ENCODE assay signal across 8 cellular contexts in the genomic region with DNA sequence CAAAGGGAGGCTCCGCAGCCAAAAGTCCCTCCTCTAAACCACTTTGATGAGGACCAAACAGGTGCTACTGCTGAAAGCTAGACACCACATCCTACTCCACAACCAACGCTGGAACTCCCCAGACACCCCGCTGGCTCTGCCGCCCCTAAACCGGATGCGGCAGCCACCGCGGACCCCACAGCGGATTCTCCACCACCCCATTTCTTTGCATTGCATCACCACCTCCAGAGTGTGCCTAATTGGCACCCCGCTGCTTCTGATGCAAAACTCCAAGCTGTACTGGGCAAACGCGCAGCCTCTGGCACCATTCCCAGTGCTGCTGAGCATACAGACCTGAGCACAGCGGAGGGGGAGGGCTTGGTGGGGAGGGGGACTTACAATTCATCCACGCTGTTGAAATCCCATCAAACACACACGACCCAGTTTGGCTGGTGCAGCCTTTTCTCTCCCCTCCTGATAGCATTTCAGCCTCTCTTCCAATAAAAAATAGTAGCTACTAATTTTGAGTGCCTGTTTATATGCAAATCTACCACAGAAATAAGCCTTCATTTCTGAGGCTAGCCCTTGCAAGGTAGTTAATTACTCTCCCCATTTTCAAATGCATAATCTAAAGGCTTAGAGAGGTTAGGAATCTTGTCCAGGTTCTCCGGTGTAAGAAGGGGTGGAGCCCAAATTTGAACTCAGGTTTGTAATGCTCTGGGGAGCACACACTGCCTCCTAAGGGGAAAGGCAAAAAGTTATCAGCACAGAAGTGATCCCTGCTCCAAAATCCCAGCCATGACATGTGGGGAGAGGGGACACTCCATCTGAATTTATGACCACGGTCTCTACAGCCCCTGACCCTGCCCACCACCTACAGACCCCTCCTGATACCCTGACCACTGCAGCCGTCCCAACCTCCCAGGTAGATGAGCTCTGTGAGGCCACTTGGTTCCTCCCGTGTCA. TPM values are rescaled to one million over a fixed set of nuclear protein-coding genes. Genes with fewer than 3 reads are reported as not detected.
DNase-seq lines count a peak whose midpoint lies in the region; ATAC-seq and TF ChIP-seq lines count a peak whose summit lies in the region.

No MANE protein-coding gene starts in this region.

- no peak overlapping the region for H3K27ac ChIP-seq in right lobe of liver

- no peaks in the 10 kb centered on the region for H3K36me3 ChIP-seq in right lobe of liver

- no peaks in the 10 kb centered on the region for H3K9me3 ChIP-seq in right lobe of liver

- DNase-seq in NCI-H187 (lab: John Stamatoyannopoulos, UW) = peak; percentile 82 to 85
- peak; percentile 81 for DNase-seq in UCSD-AML1 (lab: John Stamatoyannopoulos, UW; ENCODE audit: unreplicated experiment)
- peak; percentile 80 to 85 (median 81) for DNase-seq in right lobe of liver
- peak in 2 of 3 experiments; percentile 58 to 82 for DNase-seq in stimulated activated CD4-positive, alpha-beta T cell treated with anti-CD3 and anti-CD28 coated beads, TNF-alpha, amount 100 ng/mL, for 24 hours (ENCODE audit: low read depth in 3 of 3)
- no peak for DNase-seq in NOMO-1 (lab: John Stamatoyannopoulos, UW; ENCODE audit: unreplicated experiment in 2 of 2)

- no peak for TF ChIP-seq CTCF in brain (conservative IDR thresholded peaks at IDR 0.05)
- no peak for TF ChIP-seq CTCF in right lobe of liver (IDR thresholded peaks at IDR 0.05)

- peaks cover 0 to 27% (median 3%) of the 10 kb centered on the region in 4 donors for H3K4me1 ChIP-seq in right lobe of liver

- peaks cover 3 to 14% (median 13%) of the 10 kb centered on the region in 5 experiments for H3K9me3 Mint-ChIP-seq in brain

- peaks cover 7% of the 10 kb centered on the region for H3K27me3 Mint-ChIP-seq in brain

- H3K27ac Mint-ChIP-seq in brain = peak overlapping the region; percentile 85 to 99 (median 95)

- H3K4me1 Mint-ChIP-seq in brain = peaks cover 80% of the 10 kb centered on the region

- peak; percentile 76 for ATAC-seq in GM18499 (IDR thresholded peaks at IDR 0.05; ENCODE audit: insufficient read depth, unreplicated experiment)
- peak; percentile 74 for ATAC-seq in HG02885 (IDR thresholded peaks at IDR 0.05; ENCODE audit: poor library complexity, unreplicated experiment)
- peak; percentile 57 to 76 (median 66) for ATAC-seq in right lobe of liver

- 12% methylated on average over 14 of the region's 19 CpGs for WGBS in right lobe of liver (ENCODE audit: insufficient coverage, low coverage, low lambda C conversion rate, missing lambda C conversion rate)

- H3K4me3 Mint-ChIP-seq in brain = peak overlapping the region; percentile 73 to 83 (median 81)

- no peaks in the 10 kb centered on the region for H3K36me3 Mint-ChIP-seq in brain

- no peak for TF ChIP-seq POLR2A in right lobe of liver (IDR thresholded peaks at IDR 0.05)

- H3K27me3 ChIP-seq in right lobe of liver = no peaks in the 10 kb centered on the region

- intact Hi-C loops in right lobe of liver (cut with DNase I) = no loop called here

- no peak overlapping the region for H3K4me3 ChIP-seq in right lobe of liver

RNA-seq across cellular contexts. Expression of a gene that starts 12.2 kb away (rescaled TPM):
- 58.8 TPM for polyA plus RNA-seq in brain (ENCODE audit: insufficient read depth, low read depth, low replicate concordance)
- 1 to 10 TPM in 3 of 6 experiments, under 1 TPM in 3; 0.15 to 3.4 (median 0.99) TPM for total RNA-seq in right lobe of liver

RNA-seq across cellular contexts. Expression of a gene that starts 27.3 kb away (rescaled TPM):
- 1.4 TPM for polyA plus RNA-seq in brain (ENCODE audit: insufficient read depth, low read depth, low replicate concordance)
- total RNA-seq in right lobe of liver = 1 to 10 TPM; 1.8 to 3.3 (median 2.1) TPM

Comparison
In these comparisons a context has a peak if more than half of its experiments do, and no peak if none do; other contexts are left out.
1. DNase-seq: peak in NCI-H187 (2 of 2), UCSD-AML1 (single experiment), right lobe of liver (3 of 3) and stimulated activated CD4-positive, alpha-beta T cell treated with anti-CD3 and anti-CD28 coated beads, TNF-alpha, amount 100 ng/mL, for 24 hours (2 of 3); none in NOMO-1 (0 of 2).
2. Peak in every context shown above with its lines, with median percentiles within 50 percentile points of each other: ATAC-seq.